In the genomic region with DNA sequence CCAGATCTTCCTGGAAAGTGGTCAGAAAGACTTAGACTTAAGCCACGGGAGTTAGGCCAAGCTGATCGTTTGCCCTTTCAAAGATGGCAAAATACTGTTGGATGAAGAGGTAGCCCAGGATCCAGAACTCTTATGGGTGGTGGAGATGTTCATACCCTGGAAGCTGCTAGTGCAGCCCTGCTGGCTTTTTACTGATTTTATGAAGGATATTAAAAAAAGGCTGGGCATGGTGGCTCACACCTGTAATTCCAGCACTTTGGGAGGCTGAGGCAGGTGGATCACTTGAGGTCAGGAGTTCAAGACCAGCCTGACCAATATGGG, we compare ENCODE assay signal across 1 cellular context.
TF ChIP-seq lines count a peak whose summit lies in the region.

No MANE protein-coding gene starts in this region.

TF ChIP-seq in HepG2, 621 proteins besides CTCF, POLR2A, EP300 and RAD21:
- TF ChIP-seq, protein P1, sequence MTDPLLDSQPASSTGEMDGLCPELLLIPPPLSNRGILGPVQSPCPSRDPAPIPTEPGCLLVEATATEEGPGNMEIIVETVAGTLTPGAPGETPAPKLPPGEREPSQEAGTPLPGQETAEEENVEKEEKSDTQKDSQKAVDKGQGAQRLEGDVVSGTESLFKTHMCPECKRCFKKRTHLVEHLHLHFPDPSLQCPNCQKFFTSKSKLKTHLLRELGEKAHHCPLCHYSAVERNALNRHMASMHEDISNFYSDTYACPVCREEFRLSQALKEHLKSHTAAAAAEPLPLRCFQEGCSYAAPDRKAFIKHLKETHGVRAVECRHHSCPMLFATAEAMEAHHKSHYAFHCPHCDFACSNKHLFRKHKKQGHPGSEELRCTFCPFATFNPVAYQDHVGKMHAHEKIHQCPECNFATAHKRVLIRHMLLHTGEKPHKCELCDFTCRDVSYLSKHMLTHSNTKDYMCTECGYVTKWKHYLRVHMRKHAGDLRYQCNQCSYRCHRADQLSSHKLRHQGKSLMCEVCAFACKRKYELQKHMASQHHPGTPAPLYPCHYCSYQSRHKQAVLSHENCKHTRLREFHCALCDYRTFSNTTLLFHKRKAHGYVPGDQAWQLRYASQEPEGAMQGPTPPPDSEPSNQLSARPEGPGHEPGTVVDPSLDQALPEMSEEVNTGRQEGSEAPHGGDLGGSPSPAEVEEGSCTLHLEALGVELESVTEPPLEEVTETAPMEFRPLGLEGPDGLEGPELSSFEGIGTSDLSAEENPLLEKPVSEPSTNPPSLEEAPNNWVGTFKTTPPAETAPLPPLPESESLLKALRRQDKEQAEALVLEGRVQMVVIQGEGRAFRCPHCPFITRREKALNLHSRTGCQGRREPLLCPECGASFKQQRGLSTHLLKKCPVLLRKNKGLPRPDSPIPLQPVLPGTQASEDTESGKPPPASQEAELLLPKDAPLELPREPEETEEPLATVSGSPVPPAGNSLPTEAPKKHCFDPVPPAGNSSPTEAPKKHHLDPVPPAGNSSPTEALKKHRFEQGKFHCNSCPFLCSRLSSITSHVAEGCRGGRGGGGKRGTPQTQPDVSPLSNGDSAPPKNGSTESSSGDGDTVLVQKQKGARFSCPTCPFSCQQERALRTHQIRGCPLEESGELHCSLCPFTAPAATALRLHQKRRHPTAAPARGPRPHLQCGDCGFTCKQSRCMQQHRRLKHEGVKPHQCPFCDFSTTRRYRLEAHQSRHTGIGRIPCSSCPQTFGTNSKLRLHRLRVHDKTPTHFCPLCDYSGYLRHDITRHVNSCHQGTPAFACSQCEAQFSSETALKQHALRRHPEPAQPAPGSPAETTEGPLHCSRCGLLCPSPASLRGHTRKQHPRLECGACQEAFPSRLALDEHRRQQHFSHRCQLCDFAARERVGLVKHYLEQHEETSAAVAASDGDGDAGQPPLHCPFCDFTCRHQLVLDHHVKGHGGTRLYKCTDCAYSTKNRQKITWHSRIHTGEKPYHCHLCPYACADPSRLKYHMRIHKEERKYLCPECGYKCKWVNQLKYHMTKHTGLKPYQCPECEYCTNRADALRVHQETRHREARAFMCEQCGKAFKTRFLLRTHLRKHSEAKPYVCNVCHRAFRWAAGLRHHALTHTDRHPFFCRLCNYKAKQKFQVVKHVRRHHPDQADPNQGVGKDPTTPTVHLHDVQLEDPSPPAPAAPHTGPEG (CRISPR knock-in tag; IDR thresholded peaks at IDR 0.05): 0 out of 2 replicates have a peak, but pooled peaks have one; percentile 14
- TF ChIP-seq ZNF792 (CRISPR knock-in tag; IDR thresholded peaks at IDR 0.05): 0 out of 2 replicates have a peak, but pooled peaks have one; percentile 2
- TF ChIP-seq, protein P2, sequence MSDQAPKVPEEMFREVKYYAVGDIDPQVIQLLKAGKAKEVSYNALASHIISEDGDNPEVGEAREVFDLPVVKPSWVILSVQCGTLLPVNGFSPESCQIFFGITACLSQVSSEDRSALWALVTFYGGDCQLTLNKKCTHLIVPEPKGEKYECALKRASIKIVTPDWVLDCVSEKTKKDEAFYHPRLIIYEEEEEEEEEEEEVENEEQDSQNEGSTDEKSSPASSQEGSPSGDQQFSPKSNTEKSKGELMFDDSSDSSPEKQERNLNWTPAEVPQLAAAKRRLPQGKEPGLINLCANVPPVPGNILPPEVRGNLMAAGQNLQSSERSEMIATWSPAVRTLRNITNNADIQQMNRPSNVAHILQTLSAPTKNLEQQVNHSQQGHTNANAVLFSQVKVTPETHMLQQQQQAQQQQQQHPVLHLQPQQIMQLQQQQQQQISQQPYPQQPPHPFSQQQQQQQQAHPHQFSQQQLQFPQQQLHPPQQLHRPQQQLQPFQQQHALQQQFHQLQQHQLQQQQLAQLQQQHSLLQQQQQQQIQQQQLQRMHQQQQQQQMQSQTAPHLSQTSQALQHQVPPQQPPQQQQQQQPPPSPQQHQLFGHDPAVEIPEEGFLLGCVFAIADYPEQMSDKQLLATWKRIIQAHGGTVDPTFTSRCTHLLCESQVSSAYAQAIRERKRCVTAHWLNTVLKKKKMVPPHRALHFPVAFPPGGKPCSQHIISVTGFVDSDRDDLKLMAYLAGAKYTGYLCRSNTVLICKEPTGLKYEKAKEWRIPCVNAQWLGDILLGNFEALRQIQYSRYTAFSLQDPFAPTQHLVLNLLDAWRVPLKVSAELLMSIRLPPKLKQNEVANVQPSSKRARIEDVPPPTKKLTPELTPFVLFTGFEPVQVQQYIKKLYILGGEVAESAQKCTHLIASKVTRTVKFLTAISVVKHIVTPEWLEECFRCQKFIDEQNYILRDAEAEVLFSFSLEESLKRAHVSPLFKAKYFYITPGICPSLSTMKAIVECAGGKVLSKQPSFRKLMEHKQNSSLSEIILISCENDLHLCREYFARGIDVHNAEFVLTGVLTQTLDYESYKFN (CRISPR knock-in tag; conservative IDR thresholded peaks at IDR 0.05): 0 out of 2 replicates have a peak, but pooled peaks have one; percentile 7
- 0 out of 2 replicates have a peak, but pooled peaks have one; percentile 66 for TF ChIP-seq GTF3A (CRISPR knock-in tag; conservative IDR thresholded peaks at IDR 0.05)
